In genomic region chr13:113447596-113447995, GRCh38 we compare ENCODE assay signal across 1 cellular context.
TF ChIP-seq lines count a peak whose summit lies in the region.

No MANE protein-coding gene starts in this region.

TF ChIP-seq in A549, 52 proteins besides CTCF, POLR2A, EP300 and RAD21 (continued from another document):
- TF ChIP-seq, protein P1, sequence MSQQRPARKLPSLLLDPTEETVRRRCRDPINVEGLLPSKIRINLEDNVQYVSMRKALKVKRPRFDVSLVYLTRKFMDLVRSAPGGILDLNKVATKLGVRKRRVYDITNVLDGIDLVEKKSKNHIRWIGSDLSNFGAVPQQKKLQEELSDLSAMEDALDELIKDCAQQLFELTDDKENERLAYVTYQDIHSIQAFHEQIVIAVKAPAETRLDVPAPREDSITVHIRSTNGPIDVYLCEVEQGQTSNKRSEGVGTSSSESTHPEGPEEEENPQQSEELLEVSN (IDR thresholded peaks at IDR 0.05; ENCODE audit: borderline replicate concordance, low read depth) = no peak
- TF ChIP-seq ZSCAN20 (CRISPR knock-in tag; IDR thresholded peaks at IDR 0.05) (no peak), CHD4 (IDR thresholded peaks at IDR 0.05; ENCODE audit: borderline replicate concordance) (no peak), TFCP2L1 (CRISPR knock-in tag; IDR thresholded peaks at IDR 0.05) (no peak), REST (IDR thresholded peaks at IDR 0.05) (no peak), POLR2AphosphoS2 (conservative IDR thresholded peaks at IDR 0.05; ENCODE audit: low read length) (no peak), HES2 (IDR thresholded peaks at IDR 0.05) (no peak)
